ENCODE assay signal across 34 cellular contexts in the genomic region with DNA sequence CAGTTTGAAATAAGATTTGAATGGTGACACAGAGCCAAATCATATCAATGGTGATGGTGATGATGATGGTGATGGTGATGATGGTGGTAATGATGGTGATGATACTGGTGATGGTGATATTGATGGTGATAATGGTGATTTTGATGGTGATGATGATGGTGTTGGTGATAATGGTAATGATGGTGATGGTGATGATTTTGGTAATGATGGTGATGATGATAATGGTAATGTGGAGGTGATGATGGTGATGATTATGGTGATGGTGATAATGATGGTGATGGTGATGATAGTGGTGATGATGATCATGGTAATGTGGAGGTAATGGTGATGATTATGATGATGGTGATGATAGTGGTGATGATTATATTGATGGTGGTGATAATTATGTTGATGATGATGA.
"Had no signal": no experiment of that assay in that cellular context is flagged by ENCODE, and none has a peak within 500 bp of the region (broad histone marks: within the 10 kb centered on the region; RNA-seq: fewer than 3 reads in every experiment).

No MANE protein-coding gene starts in this region.

- ATAC-seq: activated CD4-positive, alpha-beta T cell treated with anti-CD3 and anti-CD28 coated beads for 36 hours; activated CD8-positive, alpha-beta memory T cell treated with anti-CD3 and anti-CD28 coated beads, Interleukin-2, amount 10 ng/mL, durations not matched to agents 7 days and 5 days; activated CD8-positive, alpha-beta T cell treated with anti-CD3 and anti-CD28 coated beads, Interleukin-2, amount 10 ng/mL, durations not matched to agents 7 days and 5 days; activated naive CD8-positive, alpha-beta T cell treated with anti-CD3 and anti-CD28 coated beads, Interleukin-2, amount 50 U/mL, for 24 hours; body of pancreas; effector memory CD8-positive, alpha-beta T cell; gastroesophageal sphincter; heart right ventricle had no signal

- H3K27ac ChIP-seq: adrenal gland, body of pancreas, epithelial cell of prostate, esophagus squamous epithelium, gastroesophageal sphincter, heart right ventricle had no signal

- H3K4me1 Mint-ChIP-seq: activated CD4-positive, alpha-beta T cell treated with anti-CD3 and anti-CD28 coated beads for 36 hours; activated CD4-positive, alpha-beta T cell treated with anti-CD3 and anti-CD28 coated beads, Interleukin-2, amount 10 ng/mL, durations not matched to agents 24 days and 14 days; activated CD8-positive, alpha-beta memory T cell treated with anti-CD3 and anti-CD28 coated beads, Interleukin-2, amount 10 ng/mL, durations not matched to agents 7 days and 5 days; activated naive CD4-positive, alpha-beta T cell treated with anti-CD3 and anti-CD28 coated beads, Interleukin-2, amount 50 U/mL, for 24 hours; activated naive CD8-positive, alpha-beta T cell treated with anti-CD3 and anti-CD28 coated beads for 36 hours; activated naive CD8-positive, alpha-beta T cell treated with anti-CD3 and anti-CD28 coated beads, Interleukin-2, amount 50 U/mL, for 24 hours had no signal

- H3K27ac Mint-ChIP-seq: activated CD4-positive, alpha-beta memory T cell treated with anti-CD3 and anti-CD28 coated beads for 36 hours; activated CD4-positive, alpha-beta T cell treated with anti-CD3 and anti-CD28 coated beads for 36 hours; activated CD4-positive, alpha-beta T cell treated with anti-CD3 and anti-CD28 coated beads, Interleukin-2, amount 10 ng/mL, durations not matched to agents 24 days and 14 days; activated CD8-positive, alpha-beta memory T cell treated with anti-CD3 and anti-CD28 coated beads, Interleukin-2, amount 10 ng/mL, durations not matched to agents 7 days and 5 days; activated CD8-positive, alpha-beta T cell treated with anti-CD3 and anti-CD28 coated beads, Interleukin-2, amount 10 ng/mL, durations not matched to agents 7 days and 5 days; activated naive CD4-positive, alpha-beta T cell treated with anti-CD3 and anti-CD28 coated beads for 36 hours; activated naive CD4-positive, alpha-beta T cell treated with anti-CD3 and anti-CD28 coated beads, Interleukin-2, amount 50 U/mL, for 24 hours; activated naive CD8-positive, alpha-beta T cell treated with anti-CD3 and anti-CD28 coated beads for 36 hours; activated naive CD8-positive, alpha-beta T cell treated with anti-CD3 and anti-CD28 coated beads, Interleukin-2, amount 50 U/mL, for 24 hours; activated T-helper 1 cell treated with anti-CD3 and anti-CD28 coated beads, Interleukin-12 subunit alpha, Interleukin-12 subunit beta, Interleukin-2, Interleukin-4 antibody, amounts not matched to agents 30 ng/mL and 10 ng/mL and 1 ng/mL, durations not matched to agents 14 hours and 24 hours and 36 hours; activated T-helper 2 cell treated with anti-CD3 and anti-CD28 coated beads, Interferon-gamma antibody, Interleukin-2, Interleukin-4, amounts not matched to agents 10 μg/mL and 5 μg/mL and 100 μg/mL, durations not matched to agents 14 hours and 24 hours and 36 hours; effector memory CD8-positive, alpha-beta T cell had no signal

- DNase-seq: activated CD4-positive, alpha-beta memory T cell treated with anti-CD3 and anti-CD28 coated beads for 36 hours; activated CD4-positive, alpha-beta T cell treated with anti-CD3 and anti-CD28 coated beads for 36 hours; activated CD4-positive, alpha-beta T cell treated with anti-CD3 and anti-CD28 coated beads, Interleukin-2, amount 10 ng/mL, durations not matched to agents 24 days and 14 days; activated CD4-positive, CD25-positive, alpha-beta regulatory T cell; activated CD4-positive, CD25-positive, alpha-beta regulatory T cell treated with anti-CD3 and anti-CD28 coated beads, Interleukin-2, amount 50 U/mL, for 72 hours; activated CD8-positive, alpha-beta memory T cell treated with anti-CD3 and anti-CD28 coated beads, Interleukin-2, amount 10 ng/mL, durations not matched to agents 7 days and 5 days; activated CD8-positive, alpha-beta memory T cell treated with anti-CD3 and anti-CD28 coated beads, Interleukin-2, amount 50 U/mL, for 4 hours; activated CD8-positive, alpha-beta T cell treated with anti-CD3 and anti-CD28 coated beads, Interleukin-2, amount 10 ng/mL, durations not matched to agents 7 days and 5 days; activated effector memory CD4-positive, alpha-beta T cell treated with anti-CD3 and anti-CD28 coated beads, Interleukin-2, amount 50 U/mL, for 16 hours; activated naive CD4-positive, alpha-beta T cell treated with anti-CD3 and anti-CD28 coated beads for 36 hours; activated naive CD8-positive, alpha-beta T cell treated with anti-CD3 and anti-CD28 coated beads for 36 hours; activated naive CD8-positive, alpha-beta T cell treated with anti-CD3 and anti-CD28 coated beads, Interleukin-2, amount 50 U/mL, for 24 hours; activated T-cell treated with anti-CD3 and anti-CD28 coated beads, Interleukin-2, amount 50 U/mL, for 1 hour; activated T-cell treated with anti-CD3 and anti-CD28 coated beads, Interleukin-2, amount 50 U/mL, for 48 hours; adrenal gland; amygdala; aorta; body of pancreas; caudate nucleus; cortex of kidney; dermis blood vessel endothelial cell; effector CD4-positive, alpha-beta T cell; effector memory CD8-positive, alpha-beta T cell; esophagus squamous epithelium; foreskin melanocyte; heart right ventricle; T-helper 2 cell had no signal

- H3K9me3 Mint-ChIP-seq: activated naive CD4-positive, alpha-beta T cell treated with anti-CD3 and anti-CD28 coated beads, Interleukin-2, amount 50 U/mL, for 24 hours had no signal

- H3K27me3 ChIP-seq: adrenal gland, body of pancreas, gastroesophageal sphincter, heart right ventricle had no signal

- H3K36me3 Mint-ChIP-seq: activated CD8-positive, alpha-beta memory T cell treated with anti-CD3 and anti-CD28 coated beads, Interleukin-2, amount 10 ng/mL, durations not matched to agents 7 days and 5 days; activated naive CD4-positive, alpha-beta T cell treated with anti-CD3 and anti-CD28 coated beads, Interleukin-2, amount 50 U/mL, for 24 hours had no signal

- H3K36me3 ChIP-seq: adrenal gland, esophagus squamous epithelium, gastroesophageal sphincter, heart right ventricle had no signal

- H3K4me1 ChIP-seq: adrenal gland, body of pancreas, heart right ventricle had no signal

- H3K4me3 Mint-ChIP-seq: activated CD4-positive, alpha-beta memory T cell treated with anti-CD3 and anti-CD28 coated beads for 36 hours; activated CD4-positive, alpha-beta T cell treated with anti-CD3 and anti-CD28 coated beads for 36 hours; activated CD4-positive, alpha-beta T cell treated with anti-CD3 and anti-CD28 coated beads, Interleukin-2, amount 10 ng/mL, durations not matched to agents 24 days and 14 days; activated CD8-positive, alpha-beta memory T cell treated with anti-CD3 and anti-CD28 coated beads, Interleukin-2, amount 10 ng/mL, durations not matched to agents 7 days and 5 days; activated CD8-positive, alpha-beta T cell treated with anti-CD3 and anti-CD28 coated beads, Interleukin-2, amount 10 ng/mL, durations not matched to agents 7 days and 5 days; activated naive CD4-positive, alpha-beta T cell treated with anti-CD3 and anti-CD28 coated beads for 36 hours; activated naive CD4-positive, alpha-beta T cell treated with anti-CD3 and anti-CD28 coated beads, Interleukin-2, amount 50 U/mL, for 24 hours; activated naive CD8-positive, alpha-beta T cell treated with anti-CD3 and anti-CD28 coated beads for 36 hours; activated naive CD8-positive, alpha-beta T cell treated with anti-CD3 and anti-CD28 coated beads, Interleukin-2, amount 50 U/mL, for 24 hours; activated T-helper 1 cell treated with anti-CD3 and anti-CD28 coated beads, Interleukin-12 subunit alpha, Interleukin-12 subunit beta, Interleukin-2, Interleukin-4 antibody, amounts not matched to agents 30 ng/mL and 10 ng/mL and 1 ng/mL, durations not matched to agents 14 hours and 24 hours and 36 hours; effector memory CD8-positive, alpha-beta T cell had no signal

- H3K27me3 Mint-ChIP-seq: activated CD4-positive, alpha-beta memory T cell treated with anti-CD3 and anti-CD28 coated beads for 36 hours; activated CD4-positive, alpha-beta T cell treated with anti-CD3 and anti-CD28 coated beads for 36 hours; activated CD4-positive, alpha-beta T cell treated with anti-CD3 and anti-CD28 coated beads, Interleukin-2, amount 10 ng/mL, durations not matched to agents 24 days and 14 days; activated CD8-positive, alpha-beta memory T cell treated with anti-CD3 and anti-CD28 coated beads, Interleukin-2, amount 10 ng/mL, durations not matched to agents 7 days and 5 days; activated naive CD4-positive, alpha-beta T cell treated with anti-CD3 and anti-CD28 coated beads, Interleukin-2, amount 50 U/mL, for 24 hours; activated naive CD8-positive, alpha-beta T cell treated with anti-CD3 and anti-CD28 coated beads for 36 hours; activated naive CD8-positive, alpha-beta T cell treated with anti-CD3 and anti-CD28 coated beads, Interleukin-2, amount 50 U/mL, for 24 hours; effector memory CD8-positive, alpha-beta T cell had no signal

- FAIRE-seq: colon, endothelial cell of umbilical vein had no signal

- H3K4me3 ChIP-seq: adrenal gland, body of pancreas, esophagus squamous epithelium, gastroesophageal sphincter, heart right ventricle had no signal
